In genomic region chr16:4801051-4801961, GRCh38 we compare ENCODE assay signal across 1 cellular context.
TF ChIP-seq lines count a peak whose summit lies in the region.

No MANE protein-coding gene starts in this region.

TF ChIP-seq in GM12878, 131 proteins besides CTCF, POLR2A, EP300 and RAD21:
- TF ChIP-seq GATAD2B (conservative IDR thresholded peaks at IDR 0.05; ENCODE audit: low read depth) (no peak), NR2C2 (IDR thresholded peaks at IDR 0.05; ENCODE audit: borderline replicate concordance, control insufficient read depth, insufficient read length, low read depth) (no peak), ZBTB4 (CRISPR knock-in tag; IDR thresholded peaks at IDR 0.05) (no peak), ZNF274 (IDR thresholded peaks at IDR 0.05; ENCODE audit: insufficient read depth, insufficient read length) (no peak), BHLHE40 (IDR thresholded peaks at IDR 0.05; ENCODE audit: borderline replicate concordance in 1 of 2, low read depth in 2 of 2, low read length in 1 of 2) (no peak), BCLAF1 (IDR thresholded peaks at IDR 0.05) (no peak), ATF2 (IDR thresholded peaks at IDR 0.05; ENCODE audit: low read length) (no peak), FOS (IDR thresholded peaks at IDR 0.05; ENCODE audit: borderline replicate concordance, extremely low read depth, insufficient read length) (no peak), CBX3 (IDR thresholded peaks at IDR 0.05; ENCODE audit: borderline replicate concordance, low read depth) (no peak), SIN3A (IDR thresholded peaks at IDR 0.05; ENCODE audit: low read depth, low read length) (no peak), ELK1 (IDR thresholded peaks at IDR 0.05; ENCODE audit: low read depth, low read length) (no peak), RELB (IDR thresholded peaks at IDR 0.05; ENCODE audit: low read depth) (no peak), SREBF1 (IDR thresholded peaks at IDR 0.05; ENCODE audit: low read length) (no peak), SMC3 (IDR thresholded peaks at IDR 0.05; ENCODE audit: borderline replicate concordance, low read length) (no peak), SRF (IDR thresholded peaks at IDR 0.05; ENCODE audit: low read depth in 2 of 2, low read length in 2 of 2) (no peak), ZNF384 (IDR thresholded peaks at IDR 0.05; ENCODE audit: borderline replicate concordance, low read depth, low read length) (no peak), IKZF2 (IDR thresholded peaks at IDR 0.05) (no peak), STAT3 (IDR thresholded peaks at IDR 0.05; ENCODE audit: low read depth, low read length) (no peak)
